21 cellular contexts compared by ENCODE assay signal in the genomic region with DNA sequence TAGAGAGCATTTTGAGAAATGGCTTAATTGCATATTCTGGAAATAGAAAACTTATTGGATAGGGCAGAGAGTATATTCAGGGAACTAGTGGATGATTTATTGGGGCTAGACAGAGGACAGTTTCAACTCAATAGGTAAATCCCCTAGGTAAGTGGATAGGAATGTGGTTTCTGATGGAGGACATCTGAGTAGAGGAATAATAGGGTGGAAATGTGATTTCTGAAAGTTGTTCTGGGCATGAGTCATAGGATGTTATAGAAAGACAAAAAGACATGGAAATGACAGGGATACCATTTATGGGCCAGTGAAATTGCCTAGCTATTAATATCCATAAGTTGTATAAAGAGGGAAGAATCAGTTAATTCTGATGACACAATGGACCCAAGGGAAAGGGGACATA.
"Had no signal": no experiment of that assay in that cellular context is flagged by ENCODE, and none has a peak within 500 bp of the region (broad histone marks: within the 10 kb centered on the region; RNA-seq: fewer than 3 reads in every experiment).

No MANE protein-coding gene starts in this region.

- H3K36me3 ChIP-seq: gastrocnemius medialis, left ventricle myocardium inferior, lower lobe of right lung, neural progenitor cell, ovary, stomach, thoracic aorta, transverse colon had no signal

- H3K27me3 ChIP-seq: gastrocnemius medialis, neural progenitor cell, ovary, stomach, transverse colon had no signal

- H3K4me3 ChIP-seq: gastrocnemius medialis, left ventricle myocardium inferior, lower lobe of right lung, neural progenitor cell, ovary, stomach, thoracic aorta, transverse colon had no signal

- FAIRE-seq: colon, keratinocyte, small intestine had no signal

- H3K27ac ChIP-seq: gastrocnemius medialis, left ventricle myocardium inferior, lower lobe of right lung, neural progenitor cell, ovary, stomach, thoracic aorta, transverse colon had no signal

- DNase-seq: dermis blood vessel endothelial cell; gastrocnemius medialis; immature natural killer cell; left cardiac atrium; left ventricle myocardium inferior; lower lobe of right lung; mesenchymal stem cell; midbrain; nucleus accumbens; ovary; right cardiac atrium; small intestine; stimulated activated CD4-positive, alpha-beta T cell treated with anti-CD3 and anti-CD28 coated beads, Interleukin-12 subunit alpha, Interleukin-12 subunit beta, amount 100 ng/mL, for 4 hours; stimulated activated naive CD4-positive, alpha-beta T cell; stomach; substantia nigra; transverse colon had no signal
